Comparison of ENCODE assay signal across 24 cellular contexts in the genomic region with DNA sequence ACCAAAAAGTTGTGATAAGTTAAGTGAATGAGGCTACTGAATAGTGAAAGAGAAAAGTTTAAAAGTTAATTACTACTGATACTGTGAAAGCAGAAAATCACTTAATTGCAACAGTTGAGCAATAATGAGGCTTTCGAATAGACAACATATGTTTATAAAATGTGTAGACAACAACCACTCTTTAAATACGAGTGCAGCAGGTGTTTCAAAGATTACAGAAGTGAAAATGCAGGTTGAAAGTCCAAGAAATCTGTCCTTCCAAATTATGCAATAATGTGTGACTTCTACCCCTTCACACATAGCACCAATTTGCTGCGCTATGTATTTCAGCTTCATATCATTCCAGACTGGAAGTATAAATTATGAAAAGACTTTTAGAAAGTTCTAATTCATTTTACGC.
"Had no signal": no experiment of that assay in that cellular context is flagged by ENCODE, and none has a peak within 500 bp of the region (broad histone marks: within the 10 kb centered on the region; RNA-seq: fewer than 3 reads in every experiment).

No MANE protein-coding gene starts in this region.

- H3K4me1 ChIP-seq: esophagus squamous epithelium, gastrocnemius medialis, upper lobe of left lung had no signal

- H3K9me3 ChIP-seq: esophagus squamous epithelium, gastrocnemius medialis, sigmoid colon, thoracic aorta, upper lobe of left lung had no signal

- H3K27ac ChIP-seq: coronary artery, esophagus squamous epithelium, gastrocnemius medialis, sigmoid colon, thoracic aorta, upper lobe of left lung, VCaP had no signal

- H3K27me3 ChIP-seq: esophagus squamous epithelium, gastrocnemius medialis, sigmoid colon, upper lobe of left lung had no signal

- H3K4me3 ChIP-seq: coronary artery, esophagus squamous epithelium, gastrocnemius medialis, sigmoid colon, thoracic aorta, upper lobe of left lung had no signal

- H3K36me3 ChIP-seq: esophagus squamous epithelium, gastrocnemius medialis, sigmoid colon, thoracic aorta, upper lobe of left lung had no signal

- ATAC-seq: activated CD4-positive, CD25-positive, alpha-beta regulatory T cell treated with anti-CD3 and anti-CD28 coated beads, Interleukin-2, amount 50 U/mL, for 24 hours; activated CD8-positive, alpha-beta memory T cell treated with anti-CD3 and anti-CD28 coated beads, Interleukin-2, amount 10 ng/mL, durations not matched to agents 7 days and 5 days; activated CD8-positive, alpha-beta T cell treated with anti-CD3 and anti-CD28 coated beads for 36 hours; activated naive CD8-positive, alpha-beta T cell treated with anti-CD3 and anti-CD28 coated beads, Interleukin-2, amount 50 U/mL, for 24 hours; gastrocnemius medialis; left ventricle myocardium superior; natural killer cell had no signal

- DNase-seq: activated CD4-positive, alpha-beta T cell treated with anti-CD3 and anti-CD28 coated beads, Interleukin-2, amount 10 ng/mL, durations not matched to agents 24 days and 14 days; activated CD8-positive, alpha-beta memory T cell treated with anti-CD3 and anti-CD28 coated beads, Interleukin-2, amount 10 ng/mL, durations not matched to agents 7 days and 5 days; activated CD8-positive, alpha-beta T cell treated with anti-CD3 and anti-CD28 coated beads for 36 hours; activated gamma-delta T cell; activated naive CD4-positive, alpha-beta T cell treated with anti-CD3 and anti-CD28 coated beads, Interleukin-2, amount 50 U/mL, for 16 hours; activated naive CD8-positive, alpha-beta T cell treated with anti-CD3 and anti-CD28 coated beads, Interleukin-2, amount 50 U/mL, for 24 hours; activated T-cell treated with anti-CD3 and anti-CD28 coated beads for 4 hours; cerebellar nuclear complex; endodermal cell; esophagus squamous epithelium; gastrocnemius medialis; hypothalamus; left ventricle myocardium superior; mammary epithelial cell; midbrain; natural killer cell; sigmoid colon; stimulated activated CD4-positive, alpha-beta T cell treated with anti-CD3 and anti-CD28 coated beads, Interleukin-4, amount 100 ng/mL, for 24 hours; stimulated activated naive CD4-positive, alpha-beta T cell treated with Interleukin-2 at 50 U/mL for 16 hours; upper lobe of left lung had no signal
